7 cellular contexts compared by ENCODE assay signal in genomic region chr6:38567436-38567835, GRCh38.
DNase-seq lines count a peak whose midpoint lies in the region; ATAC-seq and TF ChIP-seq lines count a peak whose summit lies in the region.

No MANE protein-coding gene starts in this region.

- CTCF ChIA-PET in RWPE1 (lab: Yijun Ruan, JAX), result interaction anchor here (0.6 to 0.7 kb wide), 3 partner anchors 105 to 781 kb away, joined by 3 read pairs; no protein-coding TSS in a partner anchor

- H3K4me1 Mint-ChIP-seq in activated T-cell treated with anti-CD3 and anti-CD28 coated beads, Interleukin-2, amount 50 U/mL, for 24 hours (ENCODE audit: low read depth), result peaks cover 17% of the 10 kb centered on the region

- DNase-seq in HT1080 (ENCODE audit: low read depth), result peak; percentile 66
- DNase-seq in RWPE1 (ENCODE audit: low spot score), result peak; percentile 15
- peak; percentile 30 for DNase-seq in foreskin melanocyte
- peak; percentile 81 for DNase-seq in stromal cell of bone marrow (ENCODE audit: low read depth)
- DNase-seq in activated T-cell treated with anti-CD3 and anti-CD28 coated beads, Interleukin-2, amount 50 U/mL, for 24 hours, result no peak
- DNase-seq in NOMO-1 (lab: John Stamatoyannopoulos, UW; ENCODE audit: unreplicated experiment in 2 of 2), result no peak

- POLR2A ChIA-PET in RWPE1 (lab: Yijun Ruan, JAX; ENCODE audit: low non-redundant PET), result no interaction called here

- H3K36me3 Mint-ChIP-seq in activated T-cell treated with anti-CD3 and anti-CD28 coated beads, Interleukin-2, amount 50 U/mL, for 24 hours (ENCODE audit: low read depth), result peaks cover 17% of the 10 kb centered on the region

- no peaks in the 10 kb centered on the region for H3K9me3 Mint-ChIP-seq in activated T-cell treated with anti-CD3 and anti-CD28 coated beads, Interleukin-2, amount 50 U/mL, for 24 hours

- H3K27me3 Mint-ChIP-seq in activated T-cell treated with anti-CD3 and anti-CD28 coated beads, Interleukin-2, amount 50 U/mL, for 24 hours, result no peaks in the 10 kb centered on the region

- H3K27ac ChIP-seq in RWPE1, result no peak overlapping the region

- no peak for TF ChIP-seq CTCF in RWPE1 (conservative IDR thresholded peaks at IDR 0.05; ENCODE audit: low read depth)

- ATAC-seq in GM19351 (IDR thresholded peaks at IDR 0.05; ENCODE audit: unreplicated experiment), result no peak

- no peak overlapping the region for H3K4me3 Mint-ChIP-seq in activated T-cell treated with anti-CD3 and anti-CD28 coated beads, Interleukin-2, amount 50 U/mL, for 24 hours

- no peak overlapping the region for H3K27ac Mint-ChIP-seq in activated T-cell treated with anti-CD3 and anti-CD28 coated beads, Interleukin-2, amount 50 U/mL, for 24 hours

Comparison
In these comparisons a context has a peak if more than half of its experiments do, and no peak if none do; other contexts are left out.
1. DNase-seq: peak in HT1080 (single experiment), RWPE1 (single experiment), foreskin melanocyte (single experiment) and stromal cell of bone marrow (single experiment); none in activated T-cell treated with anti-CD3 and anti-CD28 coated beads, Interleukin-2, amount 50 U/mL, for 24 hours (single experiment) and NOMO-1 (0 of 2).